In the genomic region with DNA sequence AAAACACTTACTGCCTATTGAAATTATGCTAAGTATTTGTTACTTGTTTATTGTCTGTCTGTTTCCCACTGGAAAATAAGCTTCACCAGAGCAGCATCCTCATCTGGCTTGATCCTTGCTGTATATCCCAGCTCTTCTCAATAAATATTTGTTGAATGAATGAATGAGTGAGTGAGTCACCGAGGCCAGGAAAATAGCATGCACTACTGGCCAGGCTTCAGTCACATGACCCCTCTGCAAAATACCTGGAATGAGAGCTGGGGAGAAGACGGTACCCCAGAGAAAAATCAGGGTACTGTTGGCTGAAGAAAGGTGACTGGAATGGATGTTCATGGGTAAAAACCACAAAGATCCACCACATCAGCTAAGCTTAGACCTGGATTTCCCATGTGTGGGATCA, we compare ENCODE assay signal across 26 cellular contexts.
"Had no signal": no experiment of that assay in that cellular context is flagged by ENCODE, and none has a peak within 500 bp of the region (broad histone marks: within the 10 kb centered on the region; RNA-seq: fewer than 3 reads in every experiment).

No MANE protein-coding gene starts in this region.

- H3K27me3 Mint-ChIP-seq: naive thymus-derived CD8-positive, alpha-beta T cell; stimulated activated naive CD8-positive, alpha-beta T cell treated with anti-CD3 and anti-CD28 coated beads, Interleukin-15, Interleukin-2, amounts not matched to agents 100 ng/mL and 50 ng/mL, for 24 hours had no signal

- H3K27me3 ChIP-seq: esophagus muscularis mucosa, foreskin keratinocyte, gastroesophageal sphincter, heart left ventricle, right atrium auricular region, sigmoid colon, spleen, tibial nerve, upper lobe of left lung had no signal

- H3K9me3 Mint-ChIP-seq: immature natural killer cell; naive thymus-derived CD8-positive, alpha-beta T cell; nephron progenitor cell; stimulated activated naive CD8-positive, alpha-beta T cell treated with anti-CD3 and anti-CD28 coated beads, Interleukin-15, Interleukin-2, amounts not matched to agents 100 ng/mL and 50 ng/mL, for 24 hours had no signal

- H3K27ac ChIP-seq: coronary artery, esophagus muscularis mucosa, foreskin keratinocyte, gastroesophageal sphincter, heart left ventricle, lower lobe of right lung, prostate gland, right atrium auricular region, sigmoid colon, spleen, thoracic aorta, tibial nerve, upper lobe of left lung had no signal

- H3K4me1 ChIP-seq: foreskin keratinocyte, lower lobe of right lung, prostate gland, right atrium auricular region, tibial nerve, upper lobe of left lung had no signal

- ATAC-seq: foreskin keratinocyte; gastroesophageal sphincter; heart left ventricle; left ventricle myocardium superior; lower lobe of right lung; naive thymus-derived CD8-positive, alpha-beta T cell; stimulated activated naive B cell treated with anti-CD40 and anti-IgM and Interleukin-4, amounts not matched to agents 10 μg/mL and 1 μg/mL and 100 μg/mL, for 72 hours had no signal

- DNase-seq: dermis blood vessel endothelial cell; effector memory CD4-positive, alpha-beta T cell; foreskin keratinocyte; heart left ventricle; hippocampal formation; immature natural killer cell; islet precursor cell; kidney glomerular epithelial cell; left ventricle myocardium superior; lower lobe of right lung; naive thymus-derived CD8-positive, alpha-beta T cell; nephron progenitor cell; nucleus accumbens; sigmoid colon; spleen; stimulated activated CD4-positive, alpha-beta T cell treated with anti-CD3 and anti-CD28 coated beads, Interleukin-4, amount 100 ng/mL, for 4 hours; stimulated activated naive B cell treated with anti-CD40 and anti-IgM and Interleukin-4, amounts not matched to agents 10 μg/mL and 1 μg/mL and 100 μg/mL, for 72 hours; upper lobe of left lung had no signal

- H3K4me3 Mint-ChIP-seq: immature natural killer cell; naive thymus-derived CD8-positive, alpha-beta T cell; nephron progenitor cell; stimulated activated naive B cell treated with anti-CD40 and anti-IgM and Interleukin-4, amounts not matched to agents 10 μg/mL and 1 μg/mL and 100 μg/mL, for 72 hours; stimulated activated naive CD8-positive, alpha-beta T cell treated with anti-CD3 and anti-CD28 coated beads, Interleukin-15, Interleukin-2, amounts not matched to agents 100 ng/mL and 50 ng/mL, for 24 hours had no signal

- H3K9me3 ChIP-seq: esophagus muscularis mucosa, gastroesophageal sphincter, heart left ventricle, lower lobe of right lung, prostate gland, right atrium auricular region, sigmoid colon, spleen, thoracic aorta, tibial nerve, upper lobe of left lung had no signal

- H3K4me1 Mint-ChIP-seq: immature natural killer cell had no signal

- H3K36me3 ChIP-seq: esophagus muscularis mucosa, gastroesophageal sphincter, heart left ventricle, lower lobe of right lung, prostate gland, right atrium auricular region, sigmoid colon, spleen, thoracic aorta, tibial nerve, upper lobe of left lung had no signal

- H3K4me3 ChIP-seq: coronary artery, esophagus muscularis mucosa, gastroesophageal sphincter, heart left ventricle, lower lobe of right lung, prostate gland, right atrium auricular region, sigmoid colon, spleen, thoracic aorta, tibial nerve, upper lobe of left lung had no signal

- H3K36me3 Mint-ChIP-seq: immature natural killer cell; naive thymus-derived CD8-positive, alpha-beta T cell; stimulated activated naive B cell treated with anti-CD40 and anti-IgM and Interleukin-4, amounts not matched to agents 10 μg/mL and 1 μg/mL and 100 μg/mL, for 72 hours had no signal

- H3K27ac Mint-ChIP-seq: immature natural killer cell; nephron progenitor cell; stimulated activated naive B cell treated with anti-CD40 and anti-IgM and Interleukin-4, amounts not matched to agents 10 μg/mL and 1 μg/mL and 100 μg/mL, for 72 hours; stimulated activated naive CD8-positive, alpha-beta T cell treated with anti-CD3 and anti-CD28 coated beads, Interleukin-15, Interleukin-2, amounts not matched to agents 100 ng/mL and 50 ng/mL, for 24 hours had no signal
